Comparison of ENCODE assay signal across 8 cellular contexts in genomic region chr2:174024524-174025270, GRCh38. TPM values are rescaled to one million over a fixed set of nuclear protein-coding genes. Genes with fewer than 3 reads are reported as not detected.
DNase-seq lines count a peak whose midpoint lies in the region; ATAC-seq and TF ChIP-seq lines count a peak whose summit lies in the region.

No MANE protein-coding gene starts in this region.

- H3K9ac ChIP-seq in skeletal muscle tissue (ENCODE audit: low read depth in 1 of 3, low read length in 3 of 3) (peak overlapping the region; percentile 6 to 42 (median 34)), MM.1S (ENCODE audit: low read length) (no peak overlapping the region)

- H3K4me1 ChIP-seq in hepatocyte (ENCODE audit: insufficient read depth) (peaks cover 50% of the 10 kb centered on the region), skeletal muscle tissue (ENCODE audit: control insufficient read depth in 3 of 3, insufficient read depth in 3 of 3, low read length in 3 of 3) (peaks cover 34 to 39% (median 36%) of the 10 kb centered on the region in 3 donors), MM.1S (ENCODE audit: low read length) (peaks cover 16% of the 10 kb centered on the region)

- H4K20me1 ChIP-seq in hepatocyte (ENCODE audit: insufficient read depth, poor library complexity, severe bottlenecking) (no peaks in the 10 kb centered on the region), MM.1S (ENCODE audit: insufficient read depth, low read length) (no peaks in the 10 kb centered on the region)

- no peak for ATAC-seq in GM21381 (IDR thresholded peaks at IDR 0.05; ENCODE audit: unreplicated experiment)
- ATAC-seq in GM18519 (IDR thresholded peaks at IDR 0.05; ENCODE audit: low FRiP score, unreplicated experiment) = no peak

- TF ChIP-seq CTCF in hepatocyte (IDR thresholded peaks at IDR 0.05; ENCODE audit: poor library complexity) = no peak
- no peak for TF ChIP-seq CTCF in MM.1S (IDR thresholded peaks at IDR 0.05; ENCODE audit: low read length)

- no peaks in the 10 kb centered on the region for H3F3A ChIP-seq in MM.1S (ENCODE audit: insufficient read depth, low read length)

- DNase-seq in H7 (peak; percentile 47), hepatocyte (ENCODE audit: low spot score) (peak; percentile 77), MM.1S (no peak), MV-4-11 (lab: John Stamatoyannopoulos, UW) (no peak)

- H3K27ac ChIP-seq in adipose tissue (ENCODE audit: low read depth, low read length) (peak overlapping the region; percentile 45), hepatocyte (peak overlapping the region; percentile 97), skeletal muscle tissue (ENCODE audit: low read depth, low read length) (peak overlapping the region; percentile 90), MM.1S (ENCODE audit: low read length) (no peak overlapping the region)

- H3K4me3 ChIP-seq in H7 (ENCODE audit: insufficient read depth, low read depth, low read length) (no peak overlapping the region), hepatocyte (no peak overlapping the region), skeletal muscle tissue (ENCODE audit: low read length in 3 of 3) (peak overlapping the region; percentile 11 to 54 (median 19)), MM.1S (ENCODE audit: low read length) (no peak overlapping the region)

- H3K27me3 ChIP-seq in H7 (ENCODE audit: control insufficient read depth, insufficient read depth, low read length) (no peaks in the 10 kb centered on the region), hepatocyte (no peaks in the 10 kb centered on the region), skeletal muscle tissue (ENCODE audit: control insufficient read depth in 3 of 3, insufficient read depth in 3 of 3, low read length in 3 of 3) (no peaks in the 10 kb centered on the region), MM.1S (replicated peaks; ENCODE audit: insufficient read depth, low read length) (no peaks in the 10 kb centered on the region)

- H3K79me2 ChIP-seq in hepatocyte (no peaks in the 10 kb centered on the region), MM.1S (ENCODE audit: low read length) (no peaks in the 10 kb centered on the region)

- no peak overlapping the region for H2AFZ ChIP-seq in hepatocyte
- H2AFZ ChIP-seq in MM.1S (ENCODE audit: low read length) = no peak overlapping the region

- H3K4me2 ChIP-seq in hepatocyte = peak overlapping the region; percentile 70
- H3K4me2 ChIP-seq in MM.1S (ENCODE audit: low read depth, low read length) = no peak overlapping the region

- 35 to 73% (median 42%) methylated on average over 14 of the region's 14 CpGs for WGBS in adipose tissue, 3 donors
- 43% methylated on average over 14 of the region's 14 CpGs for WGBS in hepatocyte (ENCODE audit: low lambda C conversion rate, missing lambda C conversion rate)

- H3K9me3 ChIP-seq in hepatocyte (ENCODE audit: low read depth) (no peaks in the 10 kb centered on the region), skeletal muscle tissue (ENCODE audit: control insufficient read depth in 3 of 3, low read length in 3 of 3) (no peaks in the 10 kb centered on the region), MM.1S (replicated peaks; ENCODE audit: insufficient read depth, low read length) (no peaks in the 10 kb centered on the region)

- no peaks in the 10 kb centered on the region for H3K9me2 ChIP-seq in hepatocyte (replicated peaks; ENCODE audit: insufficient read depth)
- H3K9me2 ChIP-seq in MM.1S (replicated peaks; ENCODE audit: insufficient read depth, low read length) = no peaks in the 10 kb centered on the region

- no peaks in the 10 kb centered on the region for H3K36me3 ChIP-seq in H7 (replicated peaks; ENCODE audit: control insufficient read depth, insufficient read depth, low read length)
- no peaks in the 10 kb centered on the region for H3K36me3 ChIP-seq in hepatocyte (replicated peaks; ENCODE audit: insufficient read depth, low read depth)
- H3K36me3 ChIP-seq in skeletal muscle tissue (ENCODE audit: control insufficient read depth in 3 of 3, insufficient read depth in 3 of 3, low read length in 3 of 3) = no peaks in the 10 kb centered on the region
- H3K36me3 ChIP-seq in MM.1S (replicated peaks; ENCODE audit: insufficient read depth, low read length) = no peaks in the 10 kb centered on the region

RNA-seq across cellular contexts. Expression of gene SP3, which starts 59.5 kb away (rescaled TPM):
- 107 and 129 TPM in 2 replicates for total RNA-seq in H7 (2014; rRNA removed; shearing (Covaris generic))
- polyA plus RNA-seq in adipose tissue = 10 to 100 TPM; 11.4 to 26.9 (median 24.4) TPM
- total RNA-seq in hepatocyte = 110 and 133 TPM in 2 replicates
- 37.2 and 38.6 TPM in 2 replicates for polyA plus RNA-seq in hepatocyte
- total RNA-seq in skeletal muscle tissue = 90.3 TPM

Comparison
In these comparisons a context has a peak if more than half of its experiments do, and no peak if none do; other contexts are left out.
1. DNase-seq: peak in H7 (single experiment) and hepatocyte (single experiment); none in MM.1S (single experiment) and MV-4-11 (single experiment).
2. H3K4me3 ChIP-seq: peak in skeletal muscle tissue (3 of 3); none in H7 (single experiment), hepatocyte (single experiment) and MM.1S (single experiment).